In genomic region chrX:149937881-149938426, GRCh38 we compare ENCODE assay signal across 8 cellular contexts. TPM values are rescaled to one million over a fixed set of nuclear protein-coding genes. Genes with fewer than 3 reads are reported as not detected.
DNase-seq lines count a peak whose midpoint lies in the region; ATAC-seq and TF ChIP-seq lines count a peak whose summit lies in the region.

No MANE protein-coding gene starts in this region.

- no peaks in the 10 kb centered on the region for H3K9me3 ChIP-seq in osteoblast (ENCODE audit: low read depth, low read length)

- no peaks in the 10 kb centered on the region for H3K36me3 ChIP-seq in osteoblast (ENCODE audit: insufficient read depth, low read length)

- no peaks in the 10 kb centered on the region for H3K27me3 ChIP-seq in osteoblast (ENCODE audit: insufficient read depth, low read length)

- CTCF ChIA-PET in activated CD4-positive, alpha-beta memory T cell treated with anti-CD3 and anti-CD28 coated beads for 36 hours (lab: Charles Lee), result interaction anchor here (1.0 to 1.9 kb wide), 6 partner anchors 12 to 434 kb away, joined by 3 to 6 read pairs (median 4); no protein-coding TSS in a partner anchor

- peak overlapping the region; percentile 88 for H3K4me3 ChIP-seq in osteoblast (ENCODE audit: insufficient read depth, low read length)

- no peaks in the 10 kb centered on the region for H3K9me3 Mint-ChIP-seq in activated CD4-positive, alpha-beta memory T cell treated with anti-CD3 and anti-CD28 coated beads for 36 hours

- H3K27ac Mint-ChIP-seq in activated CD4-positive, alpha-beta memory T cell treated with anti-CD3 and anti-CD28 coated beads for 36 hours, result peak overlapping the region; percentile 99

- TF ChIP-seq CTCF in osteoblast (IDR thresholded peaks at IDR 0.05; ENCODE audit: extremely low read depth, low read depth, low read length), result no peak

- H3K4me1 Mint-ChIP-seq in activated CD4-positive, alpha-beta memory T cell treated with anti-CD3 and anti-CD28 coated beads for 36 hours (ENCODE audit: low read depth), result no peaks in the 10 kb centered on the region

- H3K4me2 ChIP-seq in osteoblast (ENCODE audit: insufficient read depth, low read length), result peak overlapping the region; percentile 88

- POLR2A ChIA-PET in activated CD4-positive, alpha-beta memory T cell treated with anti-CD3 and anti-CD28 coated beads for 36 hours (lab: Charles Lee), result interaction anchor here (1.2 kb wide), 1 partner anchor 397 kb away, joined by 5 read pairs; the partner anchor contains the start of gene EOLA1

- DNase-seq in D341Med (ENCODE audit: low spot score) (peak; percentile 15), fibroblast of gingiva (ENCODE audit: low read depth) (peak; percentile 1), osteoblast (ENCODE audit: insufficient read length, low spot score, missing footprints) (peak; percentile 62), left colon (no peak)
- DNase-seq in activated CD4-positive, alpha-beta memory T cell treated with anti-CD3 and anti-CD28 coated beads for 36 hours, result peak; percentile 16

- ATAC-seq in HG02852 (IDR thresholded peaks at IDR 0.05; ENCODE audit: unreplicated experiment) (peak; percentile 4), left colon (no peak), GM19397 (IDR thresholded peaks at IDR 0.05; ENCODE audit: unreplicated experiment) (no peak), GM19023 (IDR thresholded peaks at IDR 0.05; ENCODE audit: unreplicated experiment) (no peak)

- no peaks in the 10 kb centered on the region for H4K20me1 ChIP-seq in osteoblast (ENCODE audit: insufficient read depth, low read length)

- peaks cover 2% of the 10 kb centered on the region for H3K36me3 Mint-ChIP-seq in activated CD4-positive, alpha-beta memory T cell treated with anti-CD3 and anti-CD28 coated beads for 36 hours

- peak overlapping the region; percentile 94 for H3K27ac ChIP-seq in osteoblast (ENCODE audit: low read depth, low read length)

- H3K79me2 ChIP-seq in osteoblast (ENCODE audit: insufficient read depth, low read length), result peaks cover 12% of the 10 kb centered on the region

- intact Hi-C loops in activated CD4-positive, alpha-beta memory T cell treated with anti-CD3 and anti-CD28 coated beads for 36 hours (cut with micrococcal nuclease), result loop anchor here (10.0 kb wide), 3 partner anchors 537 to 757 kb away; partner anchors contain the start of gene MTMR1
- intact Hi-C loops in left colon (cut with DNase I, micrococcal nuclease), result no loop called here

- peak overlapping the region; percentile 85 for H3K4me3 Mint-ChIP-seq in activated CD4-positive, alpha-beta memory T cell treated with anti-CD3 and anti-CD28 coated beads for 36 hours

- H3K4me1 ChIP-seq in osteoblast (ENCODE audit: insufficient read depth, low read length), result peaks cover 6% of the 10 kb centered on the region

- no peaks in the 10 kb centered on the region for H3K27me3 Mint-ChIP-seq in activated CD4-positive, alpha-beta memory T cell treated with anti-CD3 and anti-CD28 coated beads for 36 hours

- peak overlapping the region; percentile 75 for H2AFZ ChIP-seq in osteoblast (ENCODE audit: low read length)

RNA-seq across cellular contexts. Expression of gene EOLA2, which starts 0.3 kb away (rescaled TPM):
- 10 to 100 TPM; 32.4 to 33.7 TPM for total RNA-seq in activated CD4-positive, alpha-beta memory T cell treated with anti-CD3 and anti-CD28 coated beads for 36 hours
- total RNA-seq in osteoblast (18.5 and 18.9 TPM in 2 replicates), left colon (10 to 100 TPM; 30.0 to 31.7 TPM)

RNA-seq across cellular contexts. Expression of gene HSFX4, which starts 8.6 kb away (rescaled TPM):
- not detected for total RNA-seq in activated CD4-positive, alpha-beta memory T cell treated with anti-CD3 and anti-CD28 coated beads for 36 hours
- total RNA-seq in osteoblast (not detected in 2 replicates), left colon (not detected)

RNA-seq across cellular contexts. Expression of gene MAGEA8, which starts 57.0 kb away (rescaled TPM):
- not detected for total RNA-seq in activated CD4-positive, alpha-beta memory T cell treated with anti-CD3 and anti-CD28 coated beads for 36 hours
- total RNA-seq in osteoblast (not detected in 2 replicates), left colon (not detected)

Comparison
In these comparisons a context has a peak if more than half of its experiments do, and no peak if none do; other contexts are left out.
1. DNase-seq: peak in D341Med (single experiment), activated CD4-positive, alpha-beta memory T cell treated with anti-CD3 and anti-CD28 coated beads for 36 hours (single experiment), fibroblast of gingiva (single experiment) and osteoblast (single experiment); none in left colon (0 of 2).